In the genomic region with DNA sequence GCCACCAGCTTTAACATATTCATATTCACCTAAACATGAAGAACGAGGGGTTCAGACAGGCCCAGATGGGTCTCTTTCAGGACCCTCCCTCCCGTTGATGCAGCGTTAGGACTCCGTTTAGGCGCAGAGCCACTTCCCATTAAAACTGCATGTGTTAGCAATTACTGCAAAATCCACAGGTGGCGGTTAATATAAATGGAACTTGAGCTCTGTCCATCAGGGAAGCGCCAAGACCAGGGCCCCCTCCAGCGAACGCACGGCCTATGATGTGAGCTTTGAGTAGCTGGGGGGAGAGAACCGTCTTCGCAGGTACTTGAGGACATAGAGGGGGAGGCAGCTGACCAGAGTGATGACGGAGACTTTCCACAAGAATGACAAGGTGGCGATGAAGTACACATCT, we compare ENCODE assay signal across 23 cellular contexts.
"Had no signal": no experiment of that assay in that cellular context is flagged by ENCODE, and none has a peak within 500 bp of the region (broad histone marks: within the 10 kb centered on the region; RNA-seq: fewer than 3 reads in every experiment).

No MANE protein-coding gene starts in this region.

- H3K36me3 Mint-ChIP-seq: memory B cell, naive B cell had no signal

- FAIRE-seq: kidney had no signal

- H3K27me3 ChIP-seq: hepatocyte, neutrophil, sigmoid colon, suprapubic skin, thyroid gland, upper lobe of right lung, vagina had no signal

- H3K36me3 ChIP-seq: neutrophil had no signal

- H3K9me3 ChIP-seq: left ventricle myocardium inferior, lower lobe of right lung, neutrophil, psoas muscle, sigmoid colon, suprapubic skin, thyroid gland, upper lobe of right lung, vagina had no signal

- H3K4me3 ChIP-seq: coronary artery, hepatocyte, left ventricle myocardium inferior, lower lobe of right lung, psoas muscle, sigmoid colon, skin epidermis, suprapubic skin, thyroid gland, upper lobe of right lung, vagina had no signal

- DNase-seq: effector CD8-positive, alpha-beta T cell; foreskin keratinocyte; kidney; left cardiac atrium; left ventricle myocardium inferior; lower lobe of right lung; naive B cell; psoas muscle; retina; sigmoid colon; stimulated activated CD4-positive, alpha-beta T cell treated with anti-CD3 and anti-CD28 coated beads, Interleukin-2, amount 100 ng/mL, for 24 hours; stimulated activated CD4-positive, alpha-beta T cell treated with anti-CD3 and anti-CD28 coated beads, Interleukin-4, amount 100 ng/mL, for 4 hours; stimulated activated naive CD4-positive, alpha-beta T cell; thyroid gland; upper lobe of right lung had no signal

- H3K4me3 Mint-ChIP-seq: memory B cell, nephron had no signal

- H3K4me2 ChIP-seq: hepatocyte had no signal

- H3K79me2 ChIP-seq: hepatocyte had no signal

- H3K4me1 ChIP-seq: foreskin keratinocyte, left ventricle myocardium inferior, lower lobe of right lung, psoas muscle, sigmoid colon, thyroid gland, upper lobe of right lung, vagina had no signal

- H3K9me3 Mint-ChIP-seq: memory B cell, naive B cell, nephron had no signal

- H3K27ac Mint-ChIP-seq: memory B cell, naive B cell had no signal

- ATAC-seq: foreskin keratinocyte, left cardiac atrium, lower lobe of right lung, psoas muscle, upper lobe of right lung had no signal

- H3K27ac ChIP-seq: coronary artery, foreskin keratinocyte, hepatocyte, left ventricle myocardium inferior, lower lobe of right lung, neutrophil, psoas muscle, sigmoid colon, skin epidermis, suprapubic skin, thyroid gland, upper lobe of right lung, vagina had no signal

- H2AFZ ChIP-seq: hepatocyte had no signal
